ENCODE assay signal across 25 cellular contexts in the genomic region with DNA sequence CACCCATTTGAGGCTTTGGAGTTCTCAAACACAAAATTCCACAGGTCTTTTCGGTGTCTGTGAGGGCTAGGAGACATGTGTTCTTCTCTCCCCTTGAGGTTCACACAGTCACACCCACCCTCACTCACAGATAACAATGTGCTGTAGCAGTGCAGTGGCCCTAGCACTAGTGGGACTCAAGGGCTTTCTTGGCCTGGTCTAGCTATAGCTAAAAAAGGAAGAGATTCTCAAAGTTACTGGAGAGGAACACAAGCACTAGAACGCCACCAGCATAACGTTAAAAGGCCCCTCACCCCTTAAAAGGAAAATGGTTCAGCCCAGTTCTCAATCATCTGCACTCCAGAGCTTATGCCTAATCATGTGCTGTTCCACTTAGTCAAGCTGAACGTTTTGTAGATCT. TPM values are rescaled to one million over a fixed set of nuclear protein-coding genes. Genes with fewer than 3 reads are reported as not detected.
DNase-seq lines count a peak whose midpoint lies in the region; ATAC-seq and TF ChIP-seq lines count a peak whose summit lies in the region.
"Had no signal": no experiment of that assay in that cellular context is flagged by ENCODE, and none has a peak within 500 bp of the region (broad histone marks: within the 10 kb centered on the region; RNA-seq: fewer than 3 reads in every experiment).

No MANE protein-coding gene starts in this region.

- no peaks in the 10 kb centered on the region for H3K27me3 ChIP-seq in BLaER1 treated with 17β-estradiol and CSF1 and Interleukin-3, amounts not matched to agents 10 nM and 100 nM
- H3K27me3 ChIP-seq in lower lobe of right lung (ENCODE audit: low read depth), result no peaks in the 10 kb centered on the region
- H3K27me3 ChIP-seq: cardiac muscle cell, sigmoid colon, upper lobe of left lung had no signal

- peaks cover 0 to 13% of the 10 kb centered on the region in 2 donors for H3K9me3 Mint-ChIP-seq in activated naive CD4-positive, alpha-beta T cell treated with anti-CD3 and anti-CD28 coated beads, Interleukin-2, amount 50 U/mL, for 72 hours
- H3K9me3 Mint-ChIP-seq in activated CD4-positive, alpha-beta T cell treated with anti-CD3 and anti-CD28 coated beads, Interleukin-2, amount 10 ng/mL, durations not matched to agents 24 days and 14 days, result peaks cover 14% of the 10 kb centered on the region
- H3K9me3 Mint-ChIP-seq: activated T-helper 2 cell treated with anti-CD3 and anti-CD28 coated beads, Interferon-gamma antibody, Interleukin-2, Interleukin-4, amounts not matched to agents 10 μg/mL and 5 μg/mL and 100 μg/mL, durations not matched to agents 14 hours and 24 hours and 36 hours; natural killer cell treated with Interleukin-12 subunit alpha and Interleukin-12 subunit beta and Interleukin-15 and Interleukin-18, amount 100 ng/mL, for 72 hours had no signal

- no peak overlapping the region for H3K27ac ChIP-seq in BLaER1 treated with 17β-estradiol and CSF1 and Interleukin-3, amounts not matched to agents 10 nM and 100 nM
- no peak overlapping the region for H3K27ac ChIP-seq in lower lobe of right lung
- H3K27ac ChIP-seq: A549, cardiac muscle cell, sigmoid colon, upper lobe of left lung had no signal

- H3K36me3 ChIP-seq in BLaER1 treated with 17β-estradiol and CSF1 and Interleukin-3, amounts not matched to agents 10 nM and 100 nM, result no peaks in the 10 kb centered on the region
- no peaks in the 10 kb centered on the region for H3K36me3 ChIP-seq in lower lobe of right lung
- H3K36me3 ChIP-seq: cardiac muscle cell, sigmoid colon, upper lobe of left lung had no signal

- H3K27me3 Mint-ChIP-seq in activated CD4-positive, alpha-beta T cell treated with anti-CD3 and anti-CD28 coated beads, Interleukin-2, amount 10 ng/mL, durations not matched to agents 24 days and 14 days, result no peaks in the 10 kb centered on the region

- H3K9me3 ChIP-seq in BLaER1 treated with 17β-estradiol and CSF1 and Interleukin-3, amounts not matched to agents 10 nM and 100 nM (replicated peaks in 1 of 11), result no peaks in the 10 kb centered on the region; a peak in 1 of 22 replicates
- H3K9me3 ChIP-seq in lower lobe of right lung, result no peaks in the 10 kb centered on the region
- H3K9me3 ChIP-seq: A549, sigmoid colon, upper lobe of left lung had no signal

- no peak overlapping the region for H3K4me3 Mint-ChIP-seq in activated CD4-positive, alpha-beta T cell treated with anti-CD3 and anti-CD28 coated beads, Interleukin-2, amount 10 ng/mL, durations not matched to agents 24 days and 14 days
- H3K4me3 Mint-ChIP-seq: natural killer cell treated with Interleukin-12 subunit alpha and Interleukin-12 subunit beta and Interleukin-15 and Interleukin-18, amount 100 ng/mL, for 72 hours; stimulated activated naive CD8-positive, alpha-beta T cell treated with anti-CD3 and anti-CD28 coated beads, Interleukin-15, amount 100 ng/mL, for 72 hours had no signal

- H3K4me1 ChIP-seq in BLaER1 treated with 17β-estradiol and CSF1 and Interleukin-3, amounts not matched to agents 10 nM and 100 nM, result peaks cover 0 to 23% (median 20%) of the 10 kb centered on the region in 10 experiments; a peak in 13 of 20 replicates
- no peaks in the 10 kb centered on the region for H3K4me1 ChIP-seq in lower lobe of right lung
- H3K4me1 ChIP-seq: A549, sigmoid colon, upper lobe of left lung had no signal

- H3K9ac ChIP-seq in BLaER1 treated with 17β-estradiol and CSF1 and Interleukin-3, amounts not matched to agents 10 nM and 100 nM, result no peak overlapping the region

- H3K4me2 ChIP-seq in BLaER1 treated with 17β-estradiol and CSF1 and Interleukin-3, amounts not matched to agents 10 nM and 100 nM, result peak overlapping the region in 8 of 11 experiments; percentile 1 to 38 (median 18); a peak in 11 of 22 replicates
- H3K4me2 ChIP-seq: A549 had no signal

- no peak for TF ChIP-seq CTCF in lower lobe of right lung (IDR thresholded peaks at IDR 0.05)

- H3K27ac Mint-ChIP-seq in activated naive CD4-positive, alpha-beta T cell treated with anti-CD3 and anti-CD28 coated beads, Interleukin-2, amount 50 U/mL, for 72 hours, result no peak overlapping the region
- H3K27ac Mint-ChIP-seq in activated CD4-positive, alpha-beta T cell treated with anti-CD3 and anti-CD28 coated beads, Interleukin-2, amount 10 ng/mL, durations not matched to agents 24 days and 14 days, result no peak overlapping the region
- H3K27ac Mint-ChIP-seq: activated T-helper 2 cell treated with anti-CD3 and anti-CD28 coated beads, Interferon-gamma antibody, Interleukin-2, Interleukin-4, amounts not matched to agents 10 μg/mL and 5 μg/mL and 100 μg/mL, durations not matched to agents 14 hours and 24 hours and 36 hours; natural killer cell treated with Interleukin-12 subunit alpha and Interleukin-12 subunit beta and Interleukin-15 and Interleukin-18, amount 100 ng/mL, for 72 hours; stimulated activated naive CD8-positive, alpha-beta T cell treated with anti-CD3 and anti-CD28 coated beads, Interleukin-15, amount 100 ng/mL, for 72 hours had no signal

- no peaks in the 10 kb centered on the region for H3K4me1 Mint-ChIP-seq in activated CD4-positive, alpha-beta T cell treated with anti-CD3 and anti-CD28 coated beads, Interleukin-2, amount 10 ng/mL, durations not matched to agents 24 days and 14 days

- ATAC-seq in GM18519 (IDR thresholded peaks at IDR 0.05; ENCODE audit: low FRiP score, unreplicated experiment) (peak; percentile 39), lower lobe of right lung (peak; percentile 24 to 42), GM18870 (IDR thresholded peaks at IDR 0.05; ENCODE audit: unreplicated experiment) (no peak)
- no peak for ATAC-seq in activated naive CD4-positive, alpha-beta T cell treated with anti-CD3 and anti-CD28 coated beads, Interleukin-2, amount 50 U/mL, for 72 hours
- ATAC-seq: A549; natural killer cell treated with Interleukin-12 subunit alpha and Interleukin-12 subunit beta and Interleukin-15 and Interleukin-18, amount 100 ng/mL, for 72 hours; stimulated activated naive CD8-positive, alpha-beta T cell treated with anti-CD3 and anti-CD28 coated beads, Interleukin-15, amount 100 ng/mL, for 72 hours had no signal

- no peak overlapping the region for H3K4me3 ChIP-seq in BLaER1 treated with 17β-estradiol and CSF1 and Interleukin-3, amounts not matched to agents 10 nM and 100 nM
- H3K4me3 ChIP-seq in lower lobe of right lung, result no peak overlapping the region
- H3K4me3 ChIP-seq: A549, cardiac muscle cell, sigmoid colon, upper lobe of left lung had no signal

- intact Hi-C loops in lower lobe of right lung (cut with DNase I), result no loop called here
- intact Hi-C loops in activated CD4-positive, alpha-beta T cell treated with anti-CD3 and anti-CD28 coated beads, Interleukin-2, amount 10 ng/mL, durations not matched to agents 24 days and 14 days (cut with micrococcal nuclease), result no loop called here

- H4K20me1 ChIP-seq in BLaER1 treated with 17β-estradiol and CSF1 and Interleukin-3, amounts not matched to agents 10 nM and 100 nM, result no peaks in the 10 kb centered on the region

- DNase-seq in NCI-H187 (lab: John Stamatoyannopoulos, UW), result peak; percentile 24 to 41
- no peak for DNase-seq in lower lobe of right lung
- DNase-seq in occipital lobe (lab: John Stamatoyannopoulos, UW), result no peak
- no peak for DNase-seq in activated naive CD4-positive, alpha-beta T cell treated with anti-CD3 and anti-CD28 coated beads, Interleukin-2, amount 50 U/mL, for 72 hours (ENCODE audit: low spot score in 2 of 2)
- DNase-seq in activated CD4-positive, alpha-beta T cell treated with anti-CD3 and anti-CD28 coated beads, Interleukin-2, amount 10 ng/mL, durations not matched to agents 24 days and 14 days, result no peak
- DNase-seq: activated CD4-positive, alpha-beta T cell treated with anti-CD3 and anti-CD28 coated beads for 48 hours; hypothalamus; KG1; NCI-H1092; NCI-H510A treated with DMSO at 0.1 percent for 48 hours; posterior cingulate gyrus; Right ventricle myocardium superior; sigmoid colon; stimulated activated naive CD8-positive, alpha-beta T cell treated with anti-CD3 and anti-CD28 coated beads, Interleukin-15, amount 100 ng/mL, for 72 hours; SW 1271 had no signal

- peaks cover 4 to 6% of the 10 kb centered on the region in 2 donors for H3K36me3 Mint-ChIP-seq in activated naive CD4-positive, alpha-beta T cell treated with anti-CD3 and anti-CD28 coated beads, Interleukin-2, amount 50 U/mL, for 72 hours
- no peaks in the 10 kb centered on the region for H3K36me3 Mint-ChIP-seq in activated CD4-positive, alpha-beta T cell treated with anti-CD3 and anti-CD28 coated beads, Interleukin-2, amount 10 ng/mL, durations not matched to agents 24 days and 14 days (ENCODE audit: low read depth)
- H3K36me3 Mint-ChIP-seq: natural killer cell treated with Interleukin-12 subunit alpha and Interleukin-12 subunit beta and Interleukin-15 and Interleukin-18, amount 100 ng/mL, for 72 hours had no signal

RNA-seq across cellular contexts. Expression of a gene that starts 39.5 kb away (rescaled TPM):
- total RNA-seq in lower lobe of right lung (not detected), occipital lobe (7.8 TPM)
- not detected for total RNA-seq in activated naive CD4-positive, alpha-beta T cell treated with anti-CD3 and anti-CD28 coated beads, Interleukin-2, amount 50 U/mL, for 72 hours
- total RNA-seq in activated CD4-positive, alpha-beta T cell treated with anti-CD3 and anti-CD28 coated beads, Interleukin-2, amount 10 ng/mL, durations not matched to agents 24 days and 14 days, result not detected in 2 replicates
- total RNA-seq: activated T-helper 2 cell treated with anti-CD3 and anti-CD28 coated beads, Interferon-gamma antibody, Interleukin-2, Interleukin-4, amounts not matched to agents 10 μg/mL and 5 μg/mL and 100 μg/mL, durations not matched to agents 14 hours and 24 hours and 36 hours; dermis microvascular lymphatic vessel endothelial cell; fibroblast of villous mesenchyme; natural killer cell treated with Interleukin-12 subunit alpha and Interleukin-12 subunit beta and Interleukin-15 and Interleukin-18, amount 100 ng/mL, for 72 hours; Right ventricle myocardium superior had no signal

RNA-seq across cellular contexts. Expression of a gene that starts 40.7 kb away (rescaled TPM):
- total RNA-seq in lower lobe of right lung, result 14.6 TPM
- total RNA-seq in occipital lobe, result 1.6 TPM
- total RNA-seq in activated naive CD4-positive, alpha-beta T cell treated with anti-CD3 and anti-CD28 coated beads, Interleukin-2, amount 50 U/mL, for 72 hours, result 10 to 100 TPM; 36.0 to 64.5 TPM
- 94.3 and 94.7 TPM in 2 replicates for total RNA-seq in activated CD4-positive, alpha-beta T cell treated with anti-CD3 and anti-CD28 coated beads, Interleukin-2, amount 10 ng/mL, durations not matched to agents 24 days and 14 days

RNA-seq across cellular contexts. Expression of a gene that starts 55.8 kb away (rescaled TPM):
- total RNA-seq in lower lobe of right lung, result 16.5 TPM
- 4.1 TPM for total RNA-seq in occipital lobe
- total RNA-seq in activated naive CD4-positive, alpha-beta T cell treated with anti-CD3 and anti-CD28 coated beads, Interleukin-2, amount 50 U/mL, for 72 hours, result 1 to 10 TPM; 3.6 to 5.2 TPM
- total RNA-seq in activated CD4-positive, alpha-beta T cell treated with anti-CD3 and anti-CD28 coated beads, Interleukin-2, amount 10 ng/mL, durations not matched to agents 24 days and 14 days, result 3.4 and 4.8 TPM in 2 replicates

Comparison
In these comparisons a context has a peak if more than half of its experiments do, and no peak if none do; other contexts are left out.
1. ATAC-seq: peak in GM18519 (single experiment) and lower lobe of right lung (2 of 2); none in GM18870 (single experiment) and activated naive CD4-positive, alpha-beta T cell treated with anti-CD3 and anti-CD28 coated beads, Interleukin-2, amount 50 U/mL, for 72 hours (0 of 2).
2. DNase-seq: peak in NCI-H187 (2 of 2); none in lower lobe of right lung (single experiment), occipital lobe (single experiment), activated naive CD4-positive, alpha-beta T cell treated with anti-CD3 and anti-CD28 coated beads, Interleukin-2, amount 50 U/mL, for 72 hours (0 of 2) and activated CD4-positive, alpha-beta T cell treated with anti-CD3 and anti-CD28 coated beads, Interleukin-2, amount 10 ng/mL, durations not matched to agents 24 days and 14 days (single experiment).